ENCODE assay signal across 17 cellular contexts in genomic region chr7:23372671-23373070, GRCh38.
DNase-seq lines count a peak whose midpoint lies in the region; ATAC-seq, FAIRE-seq and TF ChIP-seq lines count a peak whose summit lies in the region.
"Had no signal": no experiment of that assay in that cellular context is flagged by ENCODE, and none has a peak within 500 bp of the region (broad histone marks: within the 10 kb centered on the region; RNA-seq: fewer than 3 reads in every experiment).

No MANE protein-coding gene starts in this region.

- peaks cover 0 to 1% of the 10 kb centered on the region in 2 donors for H3K36me3 Mint-ChIP-seq in activated T-cell treated with anti-CD3 and anti-CD28 coated beads, Interleukin-2, amount 50 U/mL, for 72 hours (ENCODE audit: insufficient read depth in 2 of 2)
- peaks cover 7% of the 10 kb centered on the region for H3K36me3 Mint-ChIP-seq in astrocyte (ENCODE audit: low read depth, unreplicated experiment)
- H3K36me3 Mint-ChIP-seq: CD4-positive, alpha-beta memory T cell had no signal

- H3K36me3 ChIP-seq in MM.1S (replicated peaks; ENCODE audit: insufficient read depth, low read length) (no peaks in the 10 kb centered on the region), astrocyte (ENCODE audit: insufficient read depth, low read length) (no peaks in the 10 kb centered on the region), smooth muscle cell (ENCODE audit: low read depth) (no peaks in the 10 kb centered on the region), gastrocnemius medialis (no peaks in the 10 kb centered on the region)

- H3K79me2 ChIP-seq in MM.1S (ENCODE audit: low read length), result no peaks in the 10 kb centered on the region
- H3K79me2 ChIP-seq in astrocyte (ENCODE audit: insufficient read depth, low read length), result peaks cover 81% of the 10 kb centered on the region
- peaks cover 18% of the 10 kb centered on the region for H3K79me2 ChIP-seq in smooth muscle cell (ENCODE audit: low read depth)

- H3K27ac ChIP-seq in MM.1S (ENCODE audit: low read length), result no peak overlapping the region
- peak overlapping the region; percentile 53 for H3K27ac ChIP-seq in astrocyte (ENCODE audit: low read depth, low read length)
- peak overlapping the region; percentile 22 for H3K27ac ChIP-seq in smooth muscle cell (ENCODE audit: low read depth)
- H3K27ac ChIP-seq in gastrocnemius medialis, result no peak overlapping the region

- H3K4me1 Mint-ChIP-seq in activated T-cell treated with anti-CD3 and anti-CD28 coated beads, Interleukin-2, amount 50 U/mL, for 72 hours (ENCODE audit: low read depth), result peaks cover 78% of the 10 kb centered on the region
- peaks cover 22% of the 10 kb centered on the region for H3K4me1 Mint-ChIP-seq in astrocyte (ENCODE audit: low read depth, unreplicated experiment)

- H3K27me3 Mint-ChIP-seq in activated T-cell treated with anti-CD3 and anti-CD28 coated beads, Interleukin-2, amount 50 U/mL, for 72 hours (ENCODE audit: low read depth), result peaks cover 11% of the 10 kb centered on the region
- H3K27me3 Mint-ChIP-seq in astrocyte (ENCODE audit: low read depth, unreplicated experiment), result no peaks in the 10 kb centered on the region

- no peak for DNase-seq in activated T-cell treated with anti-CD3 and anti-CD28 coated beads, Interleukin-2, amount 50 U/mL, for 72 hours
- DNase-seq in activated T-cell treated with anti-CD3 and anti-CD28 coated beads, Interleukin-2, amount 50 U/mL, for 1 hour, result no peak
- DNase-seq in MM.1S, result no peak
- no peak for DNase-seq in astrocyte (ENCODE audit: low read depth)
- DNase-seq in smooth muscle cell (lab: John Stamatoyannopoulos, UW; ENCODE audit: unreplicated experiment), result no peak
- no peak for DNase-seq in GM19239 (ENCODE audit: insufficient read length, low spot score)
- no peak for DNase-seq in gastrocnemius medialis
- DNase-seq: anterior cingulate cortex; cerebellar nuclear complex; DMS53; effector memory CD8-positive, alpha-beta T cell; NCI-H1694 treated with DMSO at 0.1 percent for 48 hours; NCI-H345 had no signal

- peak overlapping the region; percentile 44 to 79 for H3K4me3 Mint-ChIP-seq in activated T-cell treated with anti-CD3 and anti-CD28 coated beads, Interleukin-2, amount 50 U/mL, for 72 hours
- no peak overlapping the region for H3K4me3 Mint-ChIP-seq in astrocyte (ENCODE audit: unreplicated experiment)
- H3K4me3 Mint-ChIP-seq: effector memory CD8-positive, alpha-beta T cell had no signal

- no peak overlapping the region for H3K4me3 ChIP-seq in MM.1S (ENCODE audit: low read length)
- no peak overlapping the region for H3K4me3 ChIP-seq in astrocyte (ENCODE audit: insufficient read depth, low read depth, low read length)
- no peak overlapping the region for H3K4me3 ChIP-seq in smooth muscle cell
- H3K4me3 ChIP-seq in gastrocnemius medialis, result no peak overlapping the region

- TF ChIP-seq CTCF in MM.1S (IDR thresholded peaks at IDR 0.05; ENCODE audit: low read length) (no peak), astrocyte (IDR thresholded peaks at IDR 0.05; ENCODE audit: insufficient read depth, low read depth, low read length) (no peak), smooth muscle cell (IDR thresholded peaks at IDR 0.05; ENCODE audit: borderline replicate concordance, insufficient read depth, poor library complexity, severe bottlenecking) (no peak), gastrocnemius medialis (IDR thresholded peaks at IDR 0.05 in 4 of 5, conservative IDR thresholded peaks at IDR 0.05 in 1 of 5) (no peak)

- WGBS in smooth muscle cell (ENCODE audit: low lambda C conversion rate), result 39% methylated on average over 4 of the region's 4 CpGs

- peak in 1 of 2 donors; percentile 0 for ATAC-seq in activated T-cell treated with anti-CD3 and anti-CD28 coated beads, Interleukin-2, amount 50 U/mL, for 72 hours (replicated peaks in 1 of 2)
- ATAC-seq in GM18868 (IDR thresholded peaks at IDR 0.05; ENCODE audit: unreplicated experiment) (no peak), gastrocnemius medialis (no peak)
- ATAC-seq: HCT116, left lobe of liver had no signal

- no peak overlapping the region for H2AFZ ChIP-seq in MM.1S (ENCODE audit: low read length)
- H2AFZ ChIP-seq in astrocyte (ENCODE audit: low read depth, low read length), result no peak overlapping the region
- H2AFZ ChIP-seq in smooth muscle cell (ENCODE audit: low read depth), result no peak overlapping the region

- H3K4me2 ChIP-seq in MM.1S (ENCODE audit: low read depth, low read length) (peak overlapping the region; percentile 22; the same call in 1 of the 2 replicates), astrocyte (ENCODE audit: low read length) (peak overlapping the region; percentile 58), smooth muscle cell (peak overlapping the region; percentile 43)

- H3K9me3 ChIP-seq in MM.1S (replicated peaks; ENCODE audit: insufficient read depth, low read length) (no peaks in the 10 kb centered on the region), astrocyte (ENCODE audit: insufficient read depth, low read depth, low read length) (no peaks in the 10 kb centered on the region), smooth muscle cell (replicated peaks; ENCODE audit: low read depth) (no peaks in the 10 kb centered on the region), gastrocnemius medialis (no peaks in the 10 kb centered on the region)

- no peaks in the 10 kb centered on the region for H3K9me3 Mint-ChIP-seq in activated T-cell treated with anti-CD3 and anti-CD28 coated beads, Interleukin-2, amount 50 U/mL, for 72 hours
- no peaks in the 10 kb centered on the region for H3K9me3 Mint-ChIP-seq in astrocyte (ENCODE audit: unreplicated experiment)
- H3K9me3 Mint-ChIP-seq: CD4-positive, alpha-beta memory T cell; effector memory CD8-positive, alpha-beta T cell had no signal

- in situ Hi-C loops in gastrocnemius medialis (cut with MboI; ENCODE audit: low sequenced_read_pairs in 4 of 4), result no loop called here

- no peak overlapping the region for H3K9ac ChIP-seq in MM.1S (ENCODE audit: low read length)
- H3K9ac ChIP-seq in astrocyte (ENCODE audit: low read length), result no peak overlapping the region
- H3K9ac ChIP-seq in smooth muscle cell (ENCODE audit: low read depth), result no peak overlapping the region

- no peaks in the 10 kb centered on the region for H4K20me1 ChIP-seq in MM.1S (ENCODE audit: insufficient read depth, low read length)
- peaks cover 33% of the 10 kb centered on the region for H4K20me1 ChIP-seq in astrocyte (ENCODE audit: insufficient read depth, low read length)
- peaks cover 66% of the 10 kb centered on the region for H4K20me1 ChIP-seq in smooth muscle cell (ENCODE audit: low read depth)

- H3K4me1 ChIP-seq in MM.1S (ENCODE audit: low read length) (peaks cover 16% of the 10 kb centered on the region), astrocyte (ENCODE audit: insufficient read depth, low read length) (peaks cover 26% of the 10 kb centered on the region), smooth muscle cell (ENCODE audit: low read depth) (no peaks in the 10 kb centered on the region), gastrocnemius medialis (no peaks in the 10 kb centered on the region)

- H3K27me3 ChIP-seq in MM.1S (replicated peaks; ENCODE audit: insufficient read depth, low read length) (peaks cover 15% of the 10 kb centered on the region), astrocyte (ENCODE audit: insufficient read depth, low read length) (no peaks in the 10 kb centered on the region), smooth muscle cell (ENCODE audit: low read depth) (no peaks in the 10 kb centered on the region), gastrocnemius medialis (no peaks in the 10 kb centered on the region)

- no peaks in the 10 kb centered on the region for H3K9me2 ChIP-seq in MM.1S (replicated peaks; ENCODE audit: insufficient read depth, low read length)

- peak overlapping the region; percentile 99 for H3K27ac Mint-ChIP-seq in activated T-cell treated with anti-CD3 and anti-CD28 coated beads, Interleukin-2, amount 50 U/mL, for 72 hours
- H3K27ac Mint-ChIP-seq in astrocyte (ENCODE audit: unreplicated experiment), result no peak overlapping the region
- H3K27ac Mint-ChIP-seq: effector memory CD8-positive, alpha-beta T cell had no signal

- TF ChIP-seq POLR2A in gastrocnemius medialis (IDR thresholded peaks at IDR 0.05), result no peak

- H3F3A ChIP-seq in MM.1S (ENCODE audit: insufficient read depth, low read length) (no peaks in the 10 kb centered on the region), smooth muscle cell (ENCODE audit: low read depth) (peaks cover 6% of the 10 kb centered on the region)

- FAIRE-seq in astrocyte (lab: Jason Lieb, UNC) (no peak), GM19239 (lab: Jason Lieb, UNC) (no peak)

- intact Hi-C loops in gastrocnemius medialis (cut with DNase I; ENCODE audit: low total_unique reads), result no loop called here

Comparison
In these comparisons a context has a peak if more than half of its experiments do, and no peak if none do; other contexts are left out.
1. H3K27ac ChIP-seq: peak in astrocyte (single experiment) and smooth muscle cell (single experiment); none in MM.1S (single experiment) and gastrocnemius medialis (0 of 4).
2. Peak in every context shown above with its lines, with median percentiles within 50 percentile points of each other: H3K4me2 ChIP-seq.